Comparison of ENCODE assay signal across 8 cellular contexts in genomic region chr6:73515204-73516101, GRCh38. TPM values are rescaled to one million over a fixed set of nuclear protein-coding genes. Genes with fewer than 3 reads are reported as not detected.
A peak's percentile ranks its signal among the peaks of the same experiment; 100 is the strongest.
DNase-seq lines count a peak whose midpoint lies in the region; ATAC-seq, FAIRE-seq and TF ChIP-seq lines count a peak whose summit lies in the region.

No MANE protein-coding gene starts in this region.

- H3K36me3 ChIP-seq in endodermal cell (ENCODE audit: control insufficient read depth, insufficient read depth, low read length) (peaks cover 54% of the 10 kb centered on the region), tibial nerve (peaks cover 2 to 78% (median 11%) of the 10 kb centered on the region in 3 donors)

- peaks cover 50% of the 10 kb centered on the region for H3K36me3 Mint-ChIP-seq in endodermal cell (ENCODE audit: low read depth)

- H3K4me3 ChIP-seq in WI38 (ENCODE audit: low read depth, low read length) (peak overlapping the region; percentile 57), endodermal cell (ENCODE audit: low read length) (no peak overlapping the region), tibial nerve (no peak overlapping the region)

- ATAC-seq in HG02642 (IDR thresholded peaks at IDR 0.05; ENCODE audit: poor library complexity, unreplicated experiment) = peak; percentile 37

- H3K9me3 Mint-ChIP-seq in endodermal cell = no peaks in the 10 kb centered on the region

- peak overlapping the region; percentile 93 for H3K27ac Mint-ChIP-seq in endodermal cell

- H3K4me1 Mint-ChIP-seq in endodermal cell = peaks cover 17% of the 10 kb centered on the region

- H3K9me3 ChIP-seq in endodermal cell (ENCODE audit: control insufficient read depth, low read length) (no peaks in the 10 kb centered on the region), tibial nerve (no peaks in the 10 kb centered on the region)

- no peak overlapping the region for H3K27ac ChIP-seq in endodermal cell (ENCODE audit: low read depth, low read length)
- peak overlapping the region in 3 of 4 donors; percentile 48 to 60 (median 56) for H3K27ac ChIP-seq in tibial nerve

- H3K9ac ChIP-seq in endodermal cell (ENCODE audit: extremely low read depth, low read length, poor library complexity, severe bottlenecking) = peak overlapping the region; percentile 99

- H3K4me1 ChIP-seq in endodermal cell (ENCODE audit: control insufficient read depth, insufficient read depth, low read length) (no peaks in the 10 kb centered on the region), tibial nerve (peaks cover 0 to 50% (median 28%) of the 10 kb centered on the region in 4 donors)

- 76 to 84% methylated on average over 4 of the region's 4 CpGs for WGBS in endodermal cell (ENCODE audit: insufficient coverage in 1 of 2, insufficient read length in 1 of 2), 2 experiments
- 36 to 40% methylated on average over 4 of the region's 4 CpGs for WGBS in tibial nerve, 2 donors

- H3K27me3 Mint-ChIP-seq in endodermal cell (ENCODE audit: insufficient read depth) = no peaks in the 10 kb centered on the region

- peak in 1 of 2 donors; percentile 45 for TF ChIP-seq EP300 in tibial nerve (IDR thresholded peaks at IDR 0.05)

- FAIRE-seq in GM12891 (lab: Jason Lieb, UNC) = peak; percentile 26

- TF ChIP-seq POLR2A in GM12891 (IDR thresholded peaks at IDR 0.05; ENCODE audit: low read depth, low read length) (peak; percentile 87), tibial nerve (IDR thresholded peaks at IDR 0.05) (no peak)

- no peak for DNase-seq in AG09319 (ENCODE audit: extremely low read depth, low read depth)
- no peak for DNase-seq in GM12891 (ENCODE audit: insufficient read length, low spot score)
- peak; percentile 43 for DNase-seq in NCI-H146 (lab: John Stamatoyannopoulos, UW)
- DNase-seq in endodermal cell = peak; percentile 65
- peak; percentile 43 for DNase-seq in middle frontal gyrus (ENCODE audit: extremely low spot score, low spot score)
- peak in 1 of 2 donors; percentile 60 for DNase-seq in tibial nerve (ENCODE audit: low spot score in 2 of 2)

- H3K27me3 ChIP-seq in endodermal cell (ENCODE audit: control insufficient read depth, insufficient read depth, low read length, poor library complexity, severe bottlenecking) (no peaks in the 10 kb centered on the region), tibial nerve (no peaks in the 10 kb centered on the region)

- peak overlapping the region; percentile 99 for H3K4me3 Mint-ChIP-seq in endodermal cell

- TF ChIP-seq CTCF in AG09319 (IDR thresholded peaks at IDR 0.05; ENCODE audit: low read depth, low read length) = peak; percentile 44
- peak; percentile 32; the same call in 1 of the 2 replicates for TF ChIP-seq CTCF in WI38 (IDR thresholded peaks at IDR 0.05; ENCODE audit: low read depth, low read length)
- peak; percentile 80 for TF ChIP-seq CTCF in endodermal cell (conservative IDR thresholded peaks at IDR 0.05)
- peak; percentile 53 to 87 (median 66) for TF ChIP-seq CTCF in tibial nerve (IDR thresholded peaks at IDR 0.05)

TF ChIP-seq in GM12891, 5 proteins besides CTCF, POLR2A, EP300 and RAD21:
- TF ChIP-seq SPI1 (IDR thresholded peaks at IDR 0.05; ENCODE audit: low read depth, low read length) (peak; percentile 87), TAF1 (IDR thresholded peaks at IDR 0.05; ENCODE audit: low read depth, low read length) (no peak; the same call in 1 of the 2 replicates), PAX5 (IDR thresholded peaks at IDR 0.05; ENCODE audit: insufficient read depth, low read length, severe bottlenecking) (no peak), POLR2AphosphoS5 (IDR thresholded peaks at IDR 0.05; ENCODE audit: low read depth, low read length) (peak; percentile 92), POU2F2 (IDR thresholded peaks at IDR 0.05; ENCODE audit: low read depth, low read length) (peak; percentile 41; the same call in 1 of the 2 replicates)

RNA-seq across cellular contexts. Expression of gene EEF1A1, which starts 5.4 kb away (rescaled TPM):
- polyA plus RNA-seq in GM12891 (2012; ENCODE audit: low read depth, missing spikeins) = 18,401 TPM
- over 10,000 TPM in 1 of 2 donors, 1,000 to 10,000 TPM in 1; 8,118 to 11,075 TPM for total RNA-seq in endodermal cell
- polyA plus RNA-seq in endodermal cell (2013, experiment 1 of 2) = 8,040 TPM
- 7,552 TPM for polyA plus RNA-seq in endodermal cell (2013, experiment 2 of 2)
- 1,000 to 10,000 TPM; 7,087 to 8,344 (median 7,781) TPM for total RNA-seq in tibial nerve

RNA-seq across cellular contexts. Expression of gene MTO1, which starts 53.9 kb away (rescaled TPM):
- polyA plus RNA-seq in GM12891 (2012; ENCODE audit: low read depth, missing spikeins) = 12.9 TPM
- 10 to 100 TPM; 21.5 to 26.7 TPM for total RNA-seq in endodermal cell
- 25.0 TPM for polyA plus RNA-seq in endodermal cell (2013, experiment 1 of 2)
- 18.9 TPM for polyA plus RNA-seq in endodermal cell (2013, experiment 2 of 2)
- 10 to 100 TPM; 31.0 to 42.8 (median 37.9) TPM for total RNA-seq in tibial nerve

Comparison
In these comparisons a context has a peak if more than half of its experiments do, and no peak if none do; other contexts are left out.
1. DNase-seq: peak in NCI-H146 (single experiment), endodermal cell (single experiment) and middle frontal gyrus (single experiment); none in AG09319 (single experiment) and GM12891 (single experiment).
2. Peak in every context shown above with its lines, with median percentiles within 50 percentile points of each other: CTCF ChIP-seq.